Comparison of ENCODE assay signal across 8 cellular contexts in genomic region chr11:73384871-73385692, GRCh38. TPM values are rescaled to one million over a fixed set of nuclear protein-coding genes. Genes with fewer than 3 reads are reported as not detected.
DNase-seq lines count a peak whose midpoint lies in the region; ATAC-seq and TF ChIP-seq lines count a peak whose summit lies in the region.

No MANE protein-coding gene starts in this region.

- no peaks in the 10 kb centered on the region for H3K27me3 ChIP-seq in heart right ventricle

- ATAC-seq in HG03039 (IDR thresholded peaks at IDR 0.05; ENCODE audit: unreplicated experiment) (peak; percentile 39), heart right ventricle (peak; percentile 12 to 74 (median 50))

- 67 to 69% methylated on average over 20 to 21 of the region's 21 CpGs for WGBS in heart right ventricle, 2 donors

- peak overlapping the region in 8 of 10 donors; percentile 12 to 99 (median 50) for H3K27ac ChIP-seq in heart right ventricle

- H3K4me1 ChIP-seq in heart right ventricle: peaks cover 23 to 100% (median 77%) of the 10 kb centered on the region in 9 donors

- intact Hi-C loops in heart right ventricle (cut with DNase I): no loop called here

- TF ChIP-seq CTCF in heart right ventricle (IDR thresholded peaks at IDR 0.05): no peak

- DNase-seq in NCI-H2227 treated with DMSO at 0.1 percent for 48 hours (lab: John Stamatoyannopoulos, UW): peak; percentile 6
- DNase-seq in NCI-H2227 (lab: John Stamatoyannopoulos, UW; ENCODE audit: unreplicated experiment): no peak
- DNase-seq in UCSD-AML1 (lab: John Stamatoyannopoulos, UW; ENCODE audit: unreplicated experiment): peak; percentile 92
- peak; percentile 73 to 76 for DNase-seq in heart right ventricle
- DNase-seq in stimulated activated CD8-positive, alpha-beta memory T cell treated with anti-CD3 and anti-CD28 coated beads, Interleukin-4, amount 100 ng/mL, for 48 hours: peak; percentile 31
- DNase-seq in epidermal melanocyte (ENCODE audit: insufficient read length, low spot score): no peak
- no peak for DNase-seq in stimulated activated CD4-positive, alpha-beta T cell treated with anti-CD3 and anti-CD28 coated beads, Interleukin-4, amount 100 ng/mL, for 1 hour

- H3K9me3 ChIP-seq in heart right ventricle: no peaks in the 10 kb centered on the region

- H3K4me3 ChIP-seq in heart right ventricle: no peak overlapping the region

- peaks cover 0 to 15% (median 0%) of the 10 kb centered on the region in 9 donors for H3K36me3 ChIP-seq in heart right ventricle

RNA-seq across cellular contexts. Expression of gene RELT, which starts 8.9 kb away (rescaled TPM):
- total RNA-seq in heart right ventricle: 1 to 10 TPM; 1.0 to 9.2 (median 2.7) TPM
- polyA plus RNA-seq in heart right ventricle: 1 to 10 TPM; 2.0 to 5.6 TPM

Comparison
In these comparisons a context has a peak if more than half of its experiments do, and no peak if none do; other contexts are left out.
1. DNase-seq: peak in NCI-H2227 treated with DMSO at 0.1 percent for 48 hours (single experiment), UCSD-AML1 (single experiment), heart right ventricle (2 of 2) and stimulated activated CD8-positive, alpha-beta memory T cell treated with anti-CD3 and anti-CD28 coated beads, Interleukin-4, amount 100 ng/mL, for 48 hours (single experiment); none in NCI-H2227 (single experiment), epidermal melanocyte (single experiment) and stimulated activated CD4-positive, alpha-beta T cell treated with anti-CD3 and anti-CD28 coated beads, Interleukin-4, amount 100 ng/mL, for 1 hour (single experiment).